8 cellular contexts compared by ENCODE assay signal in genomic region chr15:22774663-22775062, GRCh38. TPM values are rescaled to one million over a fixed set of nuclear protein-coding genes. Genes with fewer than 3 reads are reported as not detected.
A peak's percentile ranks its signal among the peaks of the same experiment; 100 is the strongest.
DNase-seq lines count a peak whose midpoint lies in the region; ATAC-seq lines count a peak whose summit lies in the region.
"Not testable (repeated sequence)": the region's sequence is repeated elsewhere in the genome, so short reads cannot be mapped to it uniquely, and the experiment has no call there.

No MANE protein-coding gene starts in this region.

- not testable (repeated sequence) for H3K9me3 ChIP-seq in naive thymus-derived CD4-positive, alpha-beta T cell (ENCODE audit: control insufficient read depth in 2 of 3, low read length in 3 of 3)

- CTCF ChIA-PET in activated CD4-positive, alpha-beta memory T cell treated with anti-CD3 and anti-CD28 coated beads, Interleukin-2, amount 10 ng/mL, durations not matched to agents 7 days and 5 days (lab: Charles Lee); naive thymus-derived CD4-positive, alpha-beta T cell (lab: Charles Lee): not testable (repeated sequence)

- H3K4me1 ChIP-seq in naive thymus-derived CD4-positive, alpha-beta T cell (ENCODE audit: control insufficient read depth in 2 of 2, insufficient read depth in 2 of 2, low read length in 2 of 2), result not testable (repeated sequence)

- intact Hi-C loops in naive thymus-derived CD4-positive, alpha-beta T cell (cut with micrococcal nuclease), result not testable (repeated sequence)

- H3K36me3 ChIP-seq in naive thymus-derived CD4-positive, alpha-beta T cell (ENCODE audit: control insufficient read depth in 2 of 3, insufficient read depth in 3 of 3, low read length in 3 of 3), result not testable (repeated sequence)

- H3K36me3 Mint-ChIP-seq in activated CD4-positive, alpha-beta memory T cell treated with anti-CD3 and anti-CD28 coated beads, Interleukin-2, amount 10 ng/mL, durations not matched to agents 7 days and 5 days (ENCODE audit: low read depth); naive thymus-derived CD4-positive, alpha-beta T cell: not testable (repeated sequence)

- H3K27me3 ChIP-seq in naive thymus-derived CD4-positive, alpha-beta T cell (ENCODE audit: control insufficient read depth in 2 of 2, insufficient read depth in 2 of 2, low read length in 2 of 2), result not testable (repeated sequence)

- H3K4me3 ChIP-seq in naive thymus-derived CD4-positive, alpha-beta T cell (ENCODE audit: low read length), result not testable (repeated sequence)

- not testable (repeated sequence) for H3K27ac ChIP-seq in naive thymus-derived CD4-positive, alpha-beta T cell (ENCODE audit: low read depth, low read length)

- DNase-seq in activated CD4-positive, alpha-beta memory T cell treated with anti-CD3 and anti-CD28 coated beads, Interleukin-2, amount 10 ng/mL, durations not matched to agents 7 days and 5 days, result peak; percentile 21
- DNase-seq in naive thymus-derived CD4-positive, alpha-beta T cell, result not testable (repeated sequence)

- H3K4me3 Mint-ChIP-seq in activated CD4-positive, alpha-beta memory T cell treated with anti-CD3 and anti-CD28 coated beads, Interleukin-2, amount 10 ng/mL, durations not matched to agents 7 days and 5 days; naive thymus-derived CD4-positive, alpha-beta T cell: not testable (repeated sequence)

- POLR2A ChIA-PET in activated CD4-positive, alpha-beta memory T cell treated with anti-CD3 and anti-CD28 coated beads, Interleukin-2, amount 10 ng/mL, durations not matched to agents 7 days and 5 days (lab: Charles Lee); naive thymus-derived CD4-positive, alpha-beta T cell (lab: Charles Lee): not testable (repeated sequence)

- peaks cover 24% of the 10 kb centered on the region for H3K4me1 Mint-ChIP-seq in activated CD4-positive, alpha-beta memory T cell treated with anti-CD3 and anti-CD28 coated beads, Interleukin-2, amount 10 ng/mL, durations not matched to agents 7 days and 5 days
- H3K4me1 Mint-ChIP-seq in naive thymus-derived CD4-positive, alpha-beta T cell, result peaks cover 0 to 17% (median 0%) of the 10 kb centered on the region in 7 donors

- peaks cover 16% of the 10 kb centered on the region for H3K27me3 Mint-ChIP-seq in activated CD4-positive, alpha-beta memory T cell treated with anti-CD3 and anti-CD28 coated beads, Interleukin-2, amount 10 ng/mL, durations not matched to agents 7 days and 5 days
- H3K27me3 Mint-ChIP-seq in naive thymus-derived CD4-positive, alpha-beta T cell, result peaks cover 0 to 20% (median 5%) of the 10 kb centered on the region in 5 donors

- ATAC-seq in GM18519 (IDR thresholded peaks at IDR 0.05; ENCODE audit: low FRiP score, unreplicated experiment) (peak; percentile 73), GM19395 (IDR thresholded peaks at IDR 0.05; ENCODE audit: unreplicated experiment) (peak; percentile 97), GM21528 (IDR thresholded peaks at IDR 0.05; ENCODE audit: low FRiP score, unreplicated experiment) (peak; percentile 84), HG02763 (IDR thresholded peaks at IDR 0.05; ENCODE audit: unreplicated experiment) (peak; percentile 97), HG03108 (IDR thresholded peaks at IDR 0.05; ENCODE audit: unreplicated experiment) (peak; percentile 96), HG03520 (IDR thresholded peaks at IDR 0.05; ENCODE audit: unreplicated experiment) (peak; percentile 93)
- ATAC-seq in naive thymus-derived CD4-positive, alpha-beta T cell, result peak; percentile 88

- not testable (repeated sequence) for H3K9me3 Mint-ChIP-seq in activated CD4-positive, alpha-beta memory T cell treated with anti-CD3 and anti-CD28 coated beads, Interleukin-2, amount 10 ng/mL, durations not matched to agents 7 days and 5 days; naive thymus-derived CD4-positive, alpha-beta T cell

- H3K27ac Mint-ChIP-seq in activated CD4-positive, alpha-beta memory T cell treated with anti-CD3 and anti-CD28 coated beads, Interleukin-2, amount 10 ng/mL, durations not matched to agents 7 days and 5 days; naive thymus-derived CD4-positive, alpha-beta T cell: not testable (repeated sequence)

RNA-seq across cellular contexts. Expression of gene NIPA1, which starts 11.8 kb away (rescaled TPM):
- 10 to 100 TPM; 24.0 to 26.2 TPM for total RNA-seq in activated CD4-positive, alpha-beta memory T cell treated with anti-CD3 and anti-CD28 coated beads, Interleukin-2, amount 10 ng/mL, durations not matched to agents 7 days and 5 days
- 10 to 100 TPM in 3 of 5 experiments, 1 to 10 TPM in 2; 6.0 to 14.5 (median 11.7) TPM for total RNA-seq in naive thymus-derived CD4-positive, alpha-beta T cell
- 1 to 10 TPM; 2.6 to 2.8 TPM for polyA plus RNA-seq in naive thymus-derived CD4-positive, alpha-beta T cell
